23 cellular contexts compared by ENCODE assay signal in the genomic region with DNA sequence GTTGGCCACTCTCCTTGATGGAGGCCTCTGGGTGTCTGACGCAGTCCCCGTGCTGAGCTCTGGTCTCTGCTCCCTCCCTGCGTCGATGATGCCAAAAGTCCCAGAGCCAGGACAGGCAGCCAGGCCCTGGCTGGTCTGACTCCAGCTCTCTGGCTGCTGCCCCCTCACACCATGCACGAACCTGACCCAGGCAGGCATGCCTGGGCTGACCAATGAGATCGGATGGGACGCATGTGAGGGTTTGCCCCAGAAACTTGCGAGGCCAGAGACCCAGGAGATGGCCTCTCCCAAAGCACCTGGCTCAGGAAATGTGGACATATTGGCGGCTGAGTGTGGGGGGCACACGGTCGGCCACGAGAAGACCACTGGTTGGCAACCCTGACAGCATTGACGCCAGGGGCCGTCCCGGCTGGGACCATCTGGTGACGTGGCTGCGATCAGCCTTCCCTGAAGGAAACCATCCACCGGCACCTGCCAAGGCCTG. TPM values are rescaled to one million over a fixed set of nuclear protein-coding genes. Genes with fewer than 3 reads are reported as not detected.
"Had no signal": no experiment of that assay in that cellular context is flagged by ENCODE, and none has a peak within 500 bp of the region (broad histone marks: within the 10 kb centered on the region; RNA-seq: fewer than 3 reads in every experiment).

No MANE protein-coding gene starts in this region.

- H3K27me3 ChIP-seq: thyroid gland had no signal

- H3K36me3 ChIP-seq: prostate gland, thyroid gland had no signal

- H3K27ac ChIP-seq: prostate gland, thyroid gland had no signal

- H3K4me1 Mint-ChIP-seq: activated CD4-positive, alpha-beta T cell treated with anti-CD3 and anti-CD28 coated beads, Interleukin-2, amount 10 ng/mL, durations not matched to agents 24 days and 14 days; activated naive CD4-positive, alpha-beta T cell treated with anti-CD3 and anti-CD28 coated beads, Interleukin-2, amount 10 ng/mL, durations not matched to agents 7 days and 5 days; activated naive CD8-positive, alpha-beta T cell treated with anti-CD3 and anti-CD28 coated beads, Interleukin-2, amount 50 U/mL, for 24 hours; immature natural killer cell had no signal

- H3K4me3 ChIP-seq: prostate gland, smooth muscle cell, thyroid gland had no signal

- H3K27ac Mint-ChIP-seq: activated CD4-positive, alpha-beta T cell treated with anti-CD3 and anti-CD28 coated beads, Interleukin-2, amount 10 ng/mL, durations not matched to agents 24 days and 14 days; activated CD8-positive, alpha-beta T cell treated with anti-CD3 and anti-CD28 coated beads, Interleukin-2, amount 10 ng/mL, durations not matched to agents 7 days and 5 days; activated naive CD4-positive, alpha-beta T cell treated with anti-CD3 and anti-CD28 coated beads, Interleukin-2, amount 10 ng/mL, durations not matched to agents 7 days and 5 days; activated naive CD8-positive, alpha-beta T cell treated with anti-CD3 and anti-CD28 coated beads, Interleukin-2, amount 50 U/mL, for 24 hours; immature natural killer cell; mesothelial cell of epicardium; stimulated activated naive CD8-positive, alpha-beta T cell treated with anti-CD3 and anti-CD28 coated beads, Interleukin-15, amount 100 ng/mL, for 72 hours; T-helper 1 cell treated with Interleukin-12 subunit alpha and Interleukin-12 subunit beta and Interleukin-4 antibody, amounts not matched to agents 30 μg/mL and 1 μg/mL, for 36 hours had no signal

- ATAC-seq: activated CD8-positive, alpha-beta T cell treated with anti-CD3 and anti-CD28 coated beads, Interleukin-2, amount 10 ng/mL, durations not matched to agents 7 days and 5 days; activated naive CD8-positive, alpha-beta T cell treated with anti-CD3 and anti-CD28 coated beads, Interleukin-2, amount 50 U/mL, for 24 hours; stimulated activated naive CD8-positive, alpha-beta T cell treated with anti-CD3 and anti-CD28 coated beads, Interleukin-15, amount 100 ng/mL, for 72 hours had no signal

- DNase-seq: activated CD4-positive, alpha-beta T cell treated with anti-CD3 and anti-CD28 coated beads, Interleukin-2, amount 10 ng/mL, durations not matched to agents 24 days and 14 days; activated CD8-positive, alpha-beta memory T cell treated with anti-CD3 and anti-CD28 coated beads, Interleukin-2, amount 50 U/mL, for 48 hours; activated CD8-positive, alpha-beta T cell treated with anti-CD3 and anti-CD28 coated beads, Interleukin-2, amount 10 ng/mL, durations not matched to agents 7 days and 5 days; activated effector memory CD4-positive, alpha-beta T cell treated with Interleukin-2 at 50 U/mL for 16 hours; activated naive CD4-positive, alpha-beta T cell treated with anti-CD3 and anti-CD28 coated beads, Interleukin-2, amount 10 ng/mL, durations not matched to agents 7 days and 5 days; activated naive CD8-positive, alpha-beta T cell treated with anti-CD3 and anti-CD28 coated beads, Interleukin-2, amount 50 U/mL, for 24 hours; activated T-cell treated with anti-CD3 and anti-CD28 coated beads, Interleukin-2, amount 50 U/mL, for 48 hours; anterior cingulate cortex; central memory CD4-positive, alpha-beta T cell; erythroblast; immature natural killer cell; nucleus accumbens; stimulated activated CD4-positive, alpha-beta T cell treated with anti-CD3 and anti-CD28 coated beads, Interleukin-4, amount 100 ng/mL, for 1 hour; stimulated activated naive CD8-positive, alpha-beta T cell treated with anti-CD3 and anti-CD28 coated beads, Interleukin-15, amount 100 ng/mL, for 72 hours; thyroid gland had no signal

- H3K4me1 ChIP-seq: prostate gland, thyroid gland had no signal

- H3K9me3 ChIP-seq: prostate gland, thyroid gland had no signal

- H3K4me3 Mint-ChIP-seq: activated CD4-positive, alpha-beta T cell treated with anti-CD3 and anti-CD28 coated beads, Interleukin-2, amount 10 ng/mL, durations not matched to agents 24 days and 14 days; activated CD8-positive, alpha-beta T cell treated with anti-CD3 and anti-CD28 coated beads, Interleukin-2, amount 10 ng/mL, durations not matched to agents 7 days and 5 days; activated naive CD4-positive, alpha-beta T cell treated with anti-CD3 and anti-CD28 coated beads, Interleukin-2, amount 10 ng/mL, durations not matched to agents 7 days and 5 days; activated naive CD8-positive, alpha-beta T cell treated with anti-CD3 and anti-CD28 coated beads, Interleukin-2, amount 50 U/mL, for 24 hours; brain; immature natural killer cell; mesothelial cell of epicardium; stimulated activated naive CD8-positive, alpha-beta T cell treated with anti-CD3 and anti-CD28 coated beads, Interleukin-15, amount 100 ng/mL, for 72 hours; T-helper 1 cell treated with Interleukin-12 subunit alpha and Interleukin-12 subunit beta and Interleukin-4 antibody, amounts not matched to agents 30 μg/mL and 1 μg/mL, for 36 hours had no signal

- H3K36me3 Mint-ChIP-seq: activated naive CD4-positive, alpha-beta T cell treated with anti-CD3 and anti-CD28 coated beads, Interleukin-2, amount 10 ng/mL, durations not matched to agents 7 days and 5 days; brain; immature natural killer cell; mesothelial cell of epicardium had no signal

- H3K9me3 Mint-ChIP-seq: activated CD4-positive, alpha-beta T cell treated with anti-CD3 and anti-CD28 coated beads, Interleukin-2, amount 10 ng/mL, durations not matched to agents 24 days and 14 days; activated naive CD4-positive, alpha-beta T cell treated with anti-CD3 and anti-CD28 coated beads, Interleukin-2, amount 10 ng/mL, durations not matched to agents 7 days and 5 days; activated naive CD8-positive, alpha-beta T cell treated with anti-CD3 and anti-CD28 coated beads, Interleukin-2, amount 50 U/mL, for 24 hours; mesothelial cell of epicardium; nephron; stimulated activated naive CD8-positive, alpha-beta T cell treated with anti-CD3 and anti-CD28 coated beads, Interleukin-15, amount 100 ng/mL, for 72 hours; T-helper 1 cell treated with Interleukin-12 subunit alpha and Interleukin-12 subunit beta and Interleukin-4 antibody, amounts not matched to agents 30 μg/mL and 1 μg/mL, for 36 hours had no signal

RNA-seq across cellular contexts. Expression of gene FRMD1, which starts 51.2 kb away (rescaled TPM):
- total RNA-seq: activated CD4-positive, alpha-beta T cell treated with anti-CD3 and anti-CD28 coated beads, Interleukin-2, amount 10 ng/mL, durations not matched to agents 24 days and 14 days; activated CD8-positive, alpha-beta T cell treated with anti-CD3 and anti-CD28 coated beads, Interleukin-2, amount 10 ng/mL, durations not matched to agents 7 days and 5 days; frontal cortex; lung microvascular endothelial cell; mesothelial cell of epicardium; smooth muscle cell had no signal
- polyA plus RNA-seq: immature natural killer cell, smooth muscle cell had no signal
